In the genomic region with DNA sequence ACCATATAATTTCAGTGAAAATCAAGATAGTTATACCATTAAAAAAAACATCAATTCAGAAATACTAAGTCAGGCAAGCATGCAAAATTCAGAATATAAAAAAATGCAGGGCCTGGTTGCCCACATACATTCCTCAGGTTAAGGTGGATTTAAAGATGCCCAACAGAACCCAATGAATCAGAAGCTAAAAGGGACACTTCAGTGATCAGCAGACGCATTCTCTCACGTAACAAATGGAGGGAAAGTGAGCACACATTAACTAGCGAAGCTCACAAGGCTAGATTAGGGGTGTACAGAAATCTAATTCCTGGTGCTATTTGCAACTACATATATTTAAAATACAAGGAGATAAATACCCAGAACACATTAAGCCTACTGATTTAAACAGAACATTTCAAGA, we compare ENCODE assay signal across 13 cellular contexts. TPM values are rescaled to one million over a fixed set of nuclear protein-coding genes. Genes with fewer than 3 reads are reported as not detected.
A peak's percentile ranks its signal among the peaks of the same experiment; 100 is the strongest.
DNase-seq lines count a peak whose midpoint lies in the region; ATAC-seq and TF ChIP-seq lines count a peak whose summit lies in the region.
"Had no signal": no experiment of that assay in that cellular context is flagged by ENCODE, and none has a peak within 500 bp of the region (broad histone marks: within the 10 kb centered on the region; RNA-seq: fewer than 3 reads in every experiment).

No MANE protein-coding gene starts in this region.

- peak overlapping the region; percentile 69 for H3K27ac Mint-ChIP-seq in activated T-cell treated with anti-CD3 and anti-CD28 coated beads, Interleukin-2, amount 50 U/mL, for 24 hours
- peak overlapping the region; percentile 87; the same call in 1 of the 2 replicates for H3K27ac Mint-ChIP-seq in WTC11
- H3K27ac Mint-ChIP-seq in activated CD4-positive, alpha-beta memory T cell treated with anti-CD3 and anti-CD28 coated beads, Interleukin-2, amount 10 ng/mL, durations not matched to agents 7 days and 5 days, result no peak overlapping the region

- no peaks in the 10 kb centered on the region for H3K9me3 Mint-ChIP-seq in activated T-cell treated with anti-CD3 and anti-CD28 coated beads, Interleukin-2, amount 50 U/mL, for 24 hours
- H3K9me3 Mint-ChIP-seq in WTC11, result no peaks in the 10 kb centered on the region
- no peaks in the 10 kb centered on the region for H3K9me3 Mint-ChIP-seq in activated CD4-positive, alpha-beta memory T cell treated with anti-CD3 and anti-CD28 coated beads, Interleukin-2, amount 10 ng/mL, durations not matched to agents 7 days and 5 days
- H3K9me3 Mint-ChIP-seq: CD4-positive, CD25-positive, alpha-beta regulatory T cell; GM23338 had no signal

- CTCF ChIA-PET in WTC11 (lab: Charles Lee), result no interaction called here
- CTCF ChIA-PET in activated CD4-positive, alpha-beta memory T cell treated with anti-CD3 and anti-CD28 coated beads, Interleukin-2, amount 10 ng/mL, durations not matched to agents 7 days and 5 days (lab: Charles Lee), result no interaction called here
- CTCF ChIA-PET in HEK293T (lab: Yijun Ruan, JAX), result no interaction called here

- H3K27me3 Mint-ChIP-seq in activated T-cell treated with anti-CD3 and anti-CD28 coated beads, Interleukin-2, amount 50 U/mL, for 24 hours, result no peaks in the 10 kb centered on the region
- H3K27me3 Mint-ChIP-seq in WTC11 (ENCODE audit: low read depth), result no peaks in the 10 kb centered on the region
- no peaks in the 10 kb centered on the region for H3K27me3 Mint-ChIP-seq in activated CD4-positive, alpha-beta memory T cell treated with anti-CD3 and anti-CD28 coated beads, Interleukin-2, amount 10 ng/mL, durations not matched to agents 7 days and 5 days
- H3K27me3 Mint-ChIP-seq: CD4-positive, CD25-positive, alpha-beta regulatory T cell had no signal

- ATAC-seq in WTC11, result no peak
- ATAC-seq: GM23338 had no signal

- POLR2A ChIA-PET in WTC11 (lab: Charles Lee) (no interaction called here), HEK293T (lab: Yijun Ruan, JAX) (no interaction called here)
- POLR2A ChIA-PET in activated CD4-positive, alpha-beta memory T cell treated with anti-CD3 and anti-CD28 coated beads, Interleukin-2, amount 10 ng/mL, durations not matched to agents 7 days and 5 days (lab: Charles Lee), result no interaction called here

- H3K4me3 Mint-ChIP-seq in activated T-cell treated with anti-CD3 and anti-CD28 coated beads, Interleukin-2, amount 50 U/mL, for 24 hours, result no peak overlapping the region
- H3K4me3 Mint-ChIP-seq in WTC11, result no peak overlapping the region
- H3K4me3 Mint-ChIP-seq in activated CD4-positive, alpha-beta memory T cell treated with anti-CD3 and anti-CD28 coated beads, Interleukin-2, amount 10 ng/mL, durations not matched to agents 7 days and 5 days, result no peak overlapping the region
- H3K4me3 Mint-ChIP-seq: GM23338 had no signal

- no peak for TF ChIP-seq CTCF in WTC11 (IDR thresholded peaks at IDR 0.05)

- peaks cover 34% of the 10 kb centered on the region for H3K4me1 Mint-ChIP-seq in activated T-cell treated with anti-CD3 and anti-CD28 coated beads, Interleukin-2, amount 50 U/mL, for 24 hours (ENCODE audit: low read depth)
- no peaks in the 10 kb centered on the region for H3K4me1 Mint-ChIP-seq in WTC11
- H3K4me1 Mint-ChIP-seq in activated CD4-positive, alpha-beta memory T cell treated with anti-CD3 and anti-CD28 coated beads, Interleukin-2, amount 10 ng/mL, durations not matched to agents 7 days and 5 days, result peaks cover 19% of the 10 kb centered on the region
- H3K4me1 Mint-ChIP-seq: GM23338 had no signal

- no peak for DNase-seq in activated T-cell treated with anti-CD3 and anti-CD28 coated beads, Interleukin-2, amount 50 U/mL, for 24 hours
- DNase-seq in activated T-cell treated with anti-CD3 and anti-CD28 coated beads for 4 hours (no peak), HK-2 (ENCODE audit: unreplicated experiment) (peak; percentile 50), WTC11 (ENCODE audit: low spot score) (no peak), glomerular visceral epithelial cell (ENCODE audit: extremely low spot score) (peak; percentile 76), HEK293T (ENCODE audit: extremely low spot score) (no peak)
- no peak for DNase-seq in activated CD4-positive, alpha-beta memory T cell treated with anti-CD3 and anti-CD28 coated beads, Interleukin-2, amount 10 ng/mL, durations not matched to agents 7 days and 5 days
- DNase-seq: ACHN; CD4-positive, CD25-positive, alpha-beta regulatory T cell; DMS53; GF-D8; H7 had no signal

- H3K36me3 Mint-ChIP-seq in activated T-cell treated with anti-CD3 and anti-CD28 coated beads, Interleukin-2, amount 50 U/mL, for 24 hours (ENCODE audit: low read depth), result peaks cover 97% of the 10 kb centered on the region
- peaks cover 65% of the 10 kb centered on the region for H3K36me3 Mint-ChIP-seq in WTC11
- H3K36me3 Mint-ChIP-seq in activated CD4-positive, alpha-beta memory T cell treated with anti-CD3 and anti-CD28 coated beads, Interleukin-2, amount 10 ng/mL, durations not matched to agents 7 days and 5 days (ENCODE audit: low read depth), result peaks cover 79% of the 10 kb centered on the region

TF ChIP-seq in WTC11, 78 proteins besides CTCF, POLR2A, EP300 and RAD21 (continues in another document):
- TF ChIP-seq CREM (CRISPR knock-in tag; IDR thresholded peaks at IDR 0.05) (no peak), NR1H2 (CRISPR knock-in tag; IDR thresholded peaks at IDR 0.05) (no peak), KAT7 (CRISPR knock-in tag; IDR thresholded peaks at IDR 0.05; ENCODE audit: borderline replicate concordance) (no peak)
- TF ChIP-seq, protein P1, sequence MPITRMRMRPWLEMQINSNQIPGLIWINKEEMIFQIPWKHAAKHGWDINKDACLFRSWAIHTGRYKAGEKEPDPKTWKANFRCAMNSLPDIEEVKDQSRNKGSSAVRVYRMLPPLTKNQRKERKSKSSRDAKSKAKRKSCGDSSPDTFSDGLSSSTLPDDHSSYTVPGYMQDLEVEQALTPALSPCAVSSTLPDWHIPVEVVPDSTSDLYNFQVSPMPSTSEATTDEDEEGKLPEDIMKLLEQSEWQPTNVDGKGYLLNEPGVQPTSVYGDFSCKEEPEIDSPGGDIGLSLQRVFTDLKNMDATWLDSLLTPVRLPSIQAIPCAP (CRISPR knock-in tag; IDR thresholded peaks at IDR 0.05), result no peak
- TF ChIP-seq, protein P2, sequence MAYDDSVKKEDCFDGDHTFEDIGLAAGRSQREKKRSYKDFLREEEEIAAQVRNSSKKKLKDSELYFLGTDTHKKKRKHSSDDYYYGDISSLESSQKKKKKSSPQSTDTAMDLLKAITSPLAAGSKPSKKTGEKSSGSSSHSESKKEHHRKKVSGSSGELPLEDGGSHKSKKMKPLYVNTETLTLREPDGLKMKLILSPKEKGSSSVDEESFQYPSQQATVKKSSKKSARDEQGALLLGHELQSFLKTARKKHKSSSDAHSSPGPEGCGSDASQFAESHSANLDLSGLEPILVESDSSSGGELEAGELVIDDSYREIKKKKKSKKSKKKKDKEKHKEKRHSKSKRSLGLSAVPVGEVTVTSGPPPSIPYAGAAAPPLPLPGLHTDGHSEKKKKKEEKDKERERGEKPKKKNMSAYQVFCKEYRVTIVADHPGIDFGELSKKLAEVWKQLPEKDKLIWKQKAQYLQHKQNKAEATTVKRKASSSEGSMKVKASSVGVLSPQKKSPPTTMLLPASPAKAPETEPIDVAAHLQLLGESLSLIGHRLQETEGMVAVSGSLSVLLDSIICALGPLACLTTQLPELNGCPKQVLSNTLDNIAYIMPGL (CRISPR knock-in tag; IDR thresholded peaks at IDR 0.05), result no peak

TF ChIP-seq in HEK293T, 16 proteins besides CTCF, POLR2A, EP300 and RAD21:
- TF ChIP-seq ZNF384 (IDR thresholded peaks at IDR 0.05) (no peak), FOXK2 (IDR thresholded peaks at IDR 0.05) (no peak), LEF1 (IDR thresholded peaks at IDR 0.05; ENCODE audit: borderline replicate concordance) (no peak), SUZ12 (IDR thresholded peaks at IDR 0.05) (no peak), ARNT (IDR thresholded peaks at IDR 0.05) (no peak), ELF4 (IDR thresholded peaks at IDR 0.05) (no peak), FOXA1 (IDR thresholded peaks at IDR 0.05) (no peak), CTBP1 (IDR thresholded peaks at IDR 0.05; ENCODE audit: borderline replicate concordance) (no peak), NFRKB (IDR thresholded peaks at IDR 0.05) (no peak), L3MBTL2 (conservative IDR thresholded peaks at IDR 0.05) (no peak)
- TF ChIP-seq, protein P3, sequence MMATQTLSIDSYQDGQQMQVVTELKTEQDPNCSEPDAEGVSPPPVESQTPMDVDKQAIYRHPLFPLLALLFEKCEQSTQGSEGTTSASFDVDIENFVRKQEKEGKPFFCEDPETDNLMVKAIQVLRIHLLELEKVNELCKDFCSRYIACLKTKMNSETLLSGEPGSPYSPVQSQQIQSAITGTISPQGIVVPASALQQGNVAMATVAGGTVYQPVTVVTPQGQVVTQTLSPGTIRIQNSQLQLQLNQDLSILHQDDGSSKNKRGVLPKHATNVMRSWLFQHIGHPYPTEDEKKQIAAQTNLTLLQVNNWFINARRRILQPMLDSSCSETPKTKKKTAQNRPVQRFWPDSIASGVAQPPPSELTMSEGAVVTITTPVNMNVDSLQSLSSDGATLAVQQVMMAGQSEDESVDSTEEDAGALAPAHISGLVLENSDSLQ (IDR thresholded peaks at IDR 0.05), result no peak

RNA-seq across cellular contexts. Expression of a gene that starts 17.5 kb away (rescaled TPM):
- total RNA-seq in WTC11 (2021), result 180 to 184 TPM (median 182 TPM) in 3 replicates
- 10 to 100 TPM; 81.4 to 89.3 TPM for total RNA-seq in activated CD4-positive, alpha-beta memory T cell treated with anti-CD3 and anti-CD28 coated beads, Interleukin-2, amount 10 ng/mL, durations not matched to agents 7 days and 5 days

RNA-seq across cellular contexts. Expression of a gene that starts 49.9 kb away (rescaled TPM):
- total RNA-seq in WTC11 (2021), result 97.4 to 112 TPM (median 104 TPM) in 3 replicates
- 100 to 1,000 TPM in 1 of 2 experiments, 10 to 100 TPM in 1; 95.7 to 102 TPM for total RNA-seq in activated CD4-positive, alpha-beta memory T cell treated with anti-CD3 and anti-CD28 coated beads, Interleukin-2, amount 10 ng/mL, durations not matched to agents 7 days and 5 days

Comparison
In these comparisons a context has a peak if more than half of its experiments do, and no peak if none do; other contexts are left out.
1. DNase-seq: peak in HK-2 (single experiment) and glomerular visceral epithelial cell (single experiment); none in activated T-cell treated with anti-CD3 and anti-CD28 coated beads, Interleukin-2, amount 50 U/mL, for 24 hours (single experiment), activated T-cell treated with anti-CD3 and anti-CD28 coated beads for 4 hours (single experiment), WTC11 (single experiment), activated CD4-positive, alpha-beta memory T cell treated with anti-CD3 and anti-CD28 coated beads, Interleukin-2, amount 10 ng/mL, durations not matched to agents 7 days and 5 days (single experiment) and HEK293T (single experiment).